Comparison of ENCODE assay signal across 8 cellular contexts in genomic region chr11:64303109-64304031, GRCh38. TPM values are rescaled to one million over a fixed set of nuclear protein-coding genes. Genes with fewer than 3 reads are reported as not detected.
DNase-seq lines count a peak whose midpoint lies in the region; ATAC-seq and TF ChIP-seq lines count a peak whose summit lies in the region.
"Had no signal": no experiment of that assay in that cellular context is flagged by ENCODE, and none has a peak within 500 bp of the region (broad histone marks: within the 10 kb centered on the region; RNA-seq: fewer than 3 reads in every experiment).

No MANE protein-coding gene starts in this region.

- peaks cover 10% of the 10 kb centered on the region; the same call in 1 of the 2 replicates for H3K36me3 ChIP-seq in RWPE2 (ENCODE audit: low read depth)
- H3K36me3 ChIP-seq in mucosa of rectum (ENCODE audit: control insufficient read depth in 2 of 2, insufficient read depth in 2 of 2, low read length in 2 of 2) = peaks cover 0 to 6% of the 10 kb centered on the region in 2 donors

- peak overlapping the region; percentile 86 for H3K27ac ChIP-seq in RWPE2 (ENCODE audit: poor library complexity, severe bottlenecking)
- peak overlapping the region; percentile 99 to 100 for H3K27ac ChIP-seq in mucosa of rectum (ENCODE audit: low read depth in 2 of 2, low read length in 2 of 2)

- no peak for DNase-seq in Calu3
- peak; percentile 19 for DNase-seq in RWPE2 (ENCODE audit: low spot score)
- no peak for DNase-seq in HEK293T (ENCODE audit: extremely low spot score)
- DNase-seq in KBM-7 = no peak

- in situ Hi-C loops in KBM-7 (cut with MboI; ENCODE audit: low pct_unique_long_range_greater_than_20kb, low sequenced_read_pairs) = no loop called here

- H3K9me3 Mint-ChIP-seq in Calu3 (ENCODE audit: low read depth, unreplicated experiment) = no peaks in the 10 kb centered on the region

- no peak for TF ChIP-seq CTCF in Calu3 (IDR thresholded peaks at IDR 0.05; ENCODE audit: unreplicated experiment)
- no peak for TF ChIP-seq CTCF in RWPE2 (IDR thresholded peaks at IDR 0.05; ENCODE audit: poor library complexity, severe bottlenecking)

- H3K27me3 Mint-ChIP-seq in Calu3 (ENCODE audit: unreplicated experiment) = peaks cover 26% of the 10 kb centered on the region

- H3K4me1 ChIP-seq in RWPE2 (ENCODE audit: insufficient read depth, poor library complexity, severe bottlenecking) = no peaks in the 10 kb centered on the region
- peaks cover 33 to 42% of the 10 kb centered on the region in 2 donors for H3K4me1 ChIP-seq in mucosa of rectum (ENCODE audit: control insufficient read depth in 2 of 2, insufficient read depth in 2 of 2, low read length in 2 of 2)

- H3K4me3 ChIP-seq in RWPE2 (ENCODE audit: severe bottlenecking) (no peak overlapping the region), mucosa of rectum (ENCODE audit: low read length in 2 of 2) (peak overlapping the region; percentile 73 to 84)

- CTCF ChIA-PET in Calu3 (lab: Charles Lee) = interaction anchor here (0.7 to 3.7 kb wide), 7 partner anchors 32 to 98 kb away, joined by 3 to 25 read pairs (median 7); partner anchors contain the start of genes NUDT22 and TRPT1
- CTCF ChIA-PET in HEK293T (lab: Yijun Ruan, JAX) = interaction anchor here (0.5 to 5.4 kb wide), 9 partner anchors 15 to 99 kb away, joined by 3 to 66 read pairs (median 7); partner anchors contain the start of genes PLCB3, PRDX5 and TRMT112

- H3K27me3 ChIP-seq in RWPE2 (ENCODE audit: insufficient read depth, poor library complexity, severe bottlenecking) = peaks cover 22% of the 10 kb centered on the region
- peaks cover 10 to 22% of the 10 kb centered on the region in 2 donors for H3K27me3 ChIP-seq in mucosa of rectum (ENCODE audit: control insufficient read depth in 2 of 2, insufficient read depth in 2 of 2, low read length in 2 of 2)

- ATAC-seq in RWPE2 (ENCODE audit: low read depth) (no peak), GM18907 (IDR thresholded peaks at IDR 0.05; ENCODE audit: unreplicated experiment) (no peak)

- peak overlapping the region in 1 of 2 donors; percentile 89 for H3K9ac ChIP-seq in mucosa of rectum (ENCODE audit: low read depth in 1 of 2, low read length in 2 of 2)

- H3K9me3 ChIP-seq in RWPE2 (ENCODE audit: severe bottlenecking) (no peaks in the 10 kb centered on the region), mucosa of rectum (ENCODE audit: control insufficient read depth in 2 of 2, low read length in 2 of 2) (no peaks in the 10 kb centered on the region)

- peak overlapping the region; percentile 100 for H3K4me3 Mint-ChIP-seq in Calu3 (ENCODE audit: low read depth, unreplicated experiment)

- no peak overlapping the region for H3K27ac Mint-ChIP-seq in Calu3 (ENCODE audit: unreplicated experiment)

- intact Hi-C loops in Calu3 (cut with micrococcal nuclease; ENCODE audit: unreplicated experiment) = loop anchor here (2.0 to 10.0 kb wide), 2 partner anchors 33 to 59 kb away; partner anchors contain the start of genes FKBP2 and PPP1R14B

- POLR2A ChIA-PET in HEK293T (lab: Yijun Ruan, JAX) = interaction anchor here (0.7 to 7.0 kb wide), 12 partner anchors 13 to 118 kb away, joined by 3 to 79 read pairs (median 8); partner anchors contain the start of genes BAD, GPR137, PPP1R14B and PRDX5

- BruUV-seq in Calu3 (replicated peaks; lab: Mats Ljungman, UMichigan) = no TSS peak

- H3K4me1 Mint-ChIP-seq in Calu3 (ENCODE audit: low read depth, unreplicated experiment) = peaks cover 34% of the 10 kb centered on the region

- peaks cover 36% of the 10 kb centered on the region for H3K36me3 Mint-ChIP-seq in Calu3 (ENCODE audit: insufficient read depth, unreplicated experiment)

TF ChIP-seq in HEK293T, 16 proteins besides CTCF, POLR2A, EP300 and RAD21:
- no peak for TF ChIP-seq FOXK2 (IDR thresholded peaks at IDR 0.05)

RNA-seq across cellular contexts. Expression of gene ESRRA, which starts 2.0 kb away (rescaled TPM):
- 53.4 and 59.7 TPM in 2 replicates for total RNA-seq in Calu3 (2022)

RNA-seq across cellular contexts. Expression of gene CATSPERZ, which starts 3.2 kb away (rescaled TPM):
- total RNA-seq in Calu3 (2022) = 0.85 TPM in 1 of 2 replicates, not detected in the other
- total RNA-seq: dermis blood vessel endothelial cell had no signal

RNA-seq across cellular contexts. Expression of gene KCNK4, which starts 12.3 kb away (rescaled TPM):
- total RNA-seq in Calu3 (2022) = not detected in 2 replicates
- total RNA-seq: liver had no signal

RNA-seq across cellular contexts. Expression of gene TRMT112, which starts 14.0 kb away (rescaled TPM):
- total RNA-seq in Calu3 (2022) = 197 and 211 TPM in 2 replicates

RNA-seq across cellular contexts. Expression of gene PRDX5, which starts 14.6 kb away (rescaled TPM):
- 165 TPM in 2 replicates for total RNA-seq in Calu3 (2022)
